Comparison of ENCODE assay signal across 27 cellular contexts in the genomic region with DNA sequence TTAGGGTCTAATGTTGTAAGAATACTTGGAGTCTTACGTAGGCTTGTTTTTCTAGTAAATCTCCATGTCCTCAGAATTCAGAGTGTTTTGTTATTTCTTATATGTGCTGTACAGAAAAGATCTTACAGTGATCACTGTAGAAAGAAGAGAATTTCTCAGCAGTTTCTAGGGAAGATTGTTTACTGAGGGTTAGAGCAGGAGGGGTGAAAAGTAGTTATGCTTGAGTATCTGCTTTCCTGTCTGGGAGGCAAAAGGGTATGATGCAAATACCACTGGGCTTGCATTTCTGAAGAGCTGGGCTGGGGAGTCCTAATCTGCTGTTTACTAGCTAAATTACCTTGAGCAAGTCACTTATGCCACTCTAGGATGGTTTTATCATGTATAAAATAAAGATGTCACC.
"Had no signal": no experiment of that assay in that cellular context is flagged by ENCODE, and none has a peak within 500 bp of the region (broad histone marks: within the 10 kb centered on the region; RNA-seq: fewer than 3 reads in every experiment).

No MANE protein-coding gene starts in this region.

- H3K27ac Mint-ChIP-seq: activated B cell treated with CpG ODN at 0.5 μM for 24 hours; activated CD4-positive, alpha-beta T cell treated with anti-CD3 and anti-CD28 coated beads, Interleukin-2, amount 10 ng/mL, durations not matched to agents 24 days and 14 days; activated CD8-positive, alpha-beta memory T cell treated with anti-CD3 and anti-CD28 coated beads, Interleukin-2, amount 10 ng/mL, durations not matched to agents 7 days and 5 days; activated naive CD4-positive, alpha-beta T cell treated with anti-CD3 and anti-CD28 coated beads for 36 hours; activated naive CD8-positive, alpha-beta T cell treated with anti-CD3 and anti-CD28 coated beads for 36 hours; activated T-cell treated with anti-CD3 and anti-CD28 coated beads, Interleukin-2, amount 50 U/mL, for 24 hours; activated T-helper 17 cell treated with anti-CD3 and anti-CD28 coated beads, Interleukin-2, amount 50 U/mL, for 72 hours; IgD-negative memory B cell had no signal

- H3K27me3 ChIP-seq: Peyer's patch, SJCRH30 had no signal

- H3K4me3 ChIP-seq: Peyer's patch, SJCRH30 had no signal

- H3K27me3 Mint-ChIP-seq: activated B cell treated with CpG ODN at 0.5 μM for 24 hours; activated CD4-positive, alpha-beta T cell treated with anti-CD3 and anti-CD28 coated beads, Interleukin-2, amount 10 ng/mL, durations not matched to agents 24 days and 14 days; activated CD8-positive, alpha-beta memory T cell treated with anti-CD3 and anti-CD28 coated beads, Interleukin-2, amount 10 ng/mL, durations not matched to agents 7 days and 5 days; activated naive CD8-positive, alpha-beta T cell treated with anti-CD3 and anti-CD28 coated beads for 36 hours; activated T-cell treated with anti-CD3 and anti-CD28 coated beads, Interleukin-2, amount 50 U/mL, for 24 hours; activated T-helper 17 cell treated with anti-CD3 and anti-CD28 coated beads, Interleukin-2, amount 50 U/mL, for 72 hours; IgD-negative memory B cell had no signal

- DNase-seq: activated B cell treated with CpG ODN at 0.5 μM for 24 hours; activated CD4-positive, alpha-beta T cell treated with anti-CD3 and anti-CD28 coated beads for 1 hour; activated CD4-positive, alpha-beta T cell treated with anti-CD3 and anti-CD28 coated beads, Interleukin-2, amount 10 ng/mL, durations not matched to agents 24 days and 14 days; activated CD4-positive, alpha-beta T cell treated with anti-CD3 and anti-CD28 coated beads, Interleukin-2, amount 50 U/mL, for 48 hours; activated CD8-positive, alpha-beta memory T cell treated with anti-CD3 and anti-CD28 coated beads, Interleukin-2, amount 10 ng/mL, durations not matched to agents 7 days and 5 days; activated gamma-delta T cell; activated naive CD4-positive, alpha-beta T cell treated with anti-CD3 and anti-CD28 coated beads for 36 hours; activated naive CD8-positive, alpha-beta T cell treated with anti-CD3 and anti-CD28 coated beads for 36 hours; activated T-cell treated with anti-CD3 and anti-CD28 coated beads, Interleukin-2, amount 50 U/mL, for 24 hours; caudate nucleus; KG1; NCI-H1092 treated with DMSO at 0.1 percent for 48 hours; NCI-H1417 treated with DMSO at 0.1 percent for 48 hours; NCI-H1694; NCI-H2029; NCI-H2107; NCI-H446; NCI-H524; Peyer's patch; Right ventricle myocardium superior; SJCRH30; SK-N-SH; T-helper 2 cell; T1000 had no signal

- H3K9me3 Mint-ChIP-seq: activated B cell treated with CpG ODN at 0.5 μM for 24 hours; activated CD4-positive, alpha-beta T cell treated with anti-CD3 and anti-CD28 coated beads, Interleukin-2, amount 10 ng/mL, durations not matched to agents 24 days and 14 days; activated naive CD4-positive, alpha-beta T cell treated with anti-CD3 and anti-CD28 coated beads for 36 hours; activated naive CD8-positive, alpha-beta T cell treated with anti-CD3 and anti-CD28 coated beads for 36 hours; activated T-cell treated with anti-CD3 and anti-CD28 coated beads, Interleukin-2, amount 50 U/mL, for 24 hours; activated T-helper 17 cell treated with anti-CD3 and anti-CD28 coated beads, Interleukin-2, amount 50 U/mL, for 72 hours; IgD-negative memory B cell had no signal

- H3K9me3 ChIP-seq: Peyer's patch, SJCRH30, SK-N-SH had no signal

- H3K4me3 Mint-ChIP-seq: activated B cell treated with CpG ODN at 0.5 μM for 24 hours; activated CD4-positive, alpha-beta T cell treated with anti-CD3 and anti-CD28 coated beads, Interleukin-2, amount 10 ng/mL, durations not matched to agents 24 days and 14 days; activated CD8-positive, alpha-beta memory T cell treated with anti-CD3 and anti-CD28 coated beads, Interleukin-2, amount 10 ng/mL, durations not matched to agents 7 days and 5 days; activated naive CD4-positive, alpha-beta T cell treated with anti-CD3 and anti-CD28 coated beads for 36 hours; activated naive CD8-positive, alpha-beta T cell treated with anti-CD3 and anti-CD28 coated beads for 36 hours; activated T-cell treated with anti-CD3 and anti-CD28 coated beads, Interleukin-2, amount 50 U/mL, for 24 hours; activated T-helper 17 cell treated with anti-CD3 and anti-CD28 coated beads, Interleukin-2, amount 50 U/mL, for 72 hours; IgD-negative memory B cell had no signal

- H3K27ac ChIP-seq: Peyer's patch, RWPE1, SJCRH30 had no signal

- ATAC-seq: activated CD8-positive, alpha-beta memory T cell treated with anti-CD3 and anti-CD28 coated beads, Interleukin-2, amount 10 ng/mL, durations not matched to agents 7 days and 5 days; activated T-helper 17 cell treated with anti-CD3 and anti-CD28 coated beads, Interleukin-2, amount 50 U/mL, for 72 hours had no signal

- H3K4me1 Mint-ChIP-seq: activated CD4-positive, alpha-beta T cell treated with anti-CD3 and anti-CD28 coated beads, Interleukin-2, amount 10 ng/mL, durations not matched to agents 24 days and 14 days; activated CD8-positive, alpha-beta memory T cell treated with anti-CD3 and anti-CD28 coated beads, Interleukin-2, amount 10 ng/mL, durations not matched to agents 7 days and 5 days; activated naive CD8-positive, alpha-beta T cell treated with anti-CD3 and anti-CD28 coated beads for 36 hours; activated T-helper 17 cell treated with anti-CD3 and anti-CD28 coated beads, Interleukin-2, amount 50 U/mL, for 72 hours had no signal

- H3K4me1 ChIP-seq: Peyer's patch, SJCRH30 had no signal
